13 cellular contexts compared by ENCODE assay signal in the genomic region with DNA sequence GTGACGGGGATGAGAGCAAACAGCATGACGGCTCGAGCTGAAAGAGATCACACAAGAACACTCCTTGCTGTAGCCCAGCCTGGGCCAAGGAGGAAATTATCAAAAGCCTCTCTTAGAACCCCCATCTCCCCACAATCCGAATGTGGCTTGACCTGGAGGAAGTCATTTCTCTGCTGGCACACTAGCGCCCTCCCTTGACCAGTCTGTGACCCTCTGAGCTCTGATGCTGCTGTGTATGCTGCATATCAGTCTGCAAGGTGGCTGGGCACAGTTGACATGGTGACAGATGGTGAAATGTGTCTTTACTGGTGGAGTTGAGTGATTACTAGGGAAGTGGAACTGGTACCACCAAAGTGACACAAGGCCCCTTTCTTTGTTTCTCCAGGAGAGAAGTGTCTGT. TPM values are rescaled to one million over a fixed set of nuclear protein-coding genes. Genes with fewer than 3 reads are reported as not detected.
DNase-seq lines count a peak whose midpoint lies in the region; ATAC-seq and TF ChIP-seq lines count a peak whose summit lies in the region.
"Had no signal": no experiment of that assay in that cellular context is flagged by ENCODE, and none has a peak within 500 bp of the region (broad histone marks: within the 10 kb centered on the region; RNA-seq: fewer than 3 reads in every experiment).

No MANE protein-coding gene starts in this region.

- H4K20me1 ChIP-seq in Karpas-422 (ENCODE audit: insufficient read depth, low read depth, low read length) = no peaks in the 10 kb centered on the region

- H3K79me2 ChIP-seq in Karpas-422 (ENCODE audit: low read length) = no peaks in the 10 kb centered on the region

- H3K9me3 ChIP-seq in Karpas-422 (ENCODE audit: low read length) = no peaks in the 10 kb centered on the region
- H3K9me3 ChIP-seq: BE2C, pancreas, SJSA1 had no signal

- H3K27ac ChIP-seq in Karpas-422 (ENCODE audit: low read length) = peak overlapping the region; percentile 46; the same call in 1 of the 2 replicates
- H3K27ac ChIP-seq: pancreas, SJSA1 had no signal

- H3K4me2 ChIP-seq in Karpas-422 (ENCODE audit: low read depth, low read length, poor library complexity, severe bottlenecking) = no peak overlapping the region

- H3K36me3 ChIP-seq in Karpas-422 (ENCODE audit: insufficient read depth, low read length) = no peaks in the 10 kb centered on the region
- H3K36me3 ChIP-seq: BE2C, pancreas, SJSA1 had no signal

- 0 out of 2 replicates have a peak overlapping the region, but pooled peaks have one; percentile 22 for H3K9ac ChIP-seq in Karpas-422 (ENCODE audit: low read length)

- H3K4me1 ChIP-seq in Karpas-422 (ENCODE audit: low read length) = peaks cover 20% of the 10 kb centered on the region
- H3K4me1 ChIP-seq: BE2C, SJSA1 had no signal

- H2AFZ ChIP-seq in Karpas-422 (ENCODE audit: low read length) = no peak overlapping the region

- TF ChIP-seq CTCF in cardiac fibroblast (IDR thresholded peaks at IDR 0.05; ENCODE audit: low read depth, low read length) = peak; percentile 22

- H3K4me3 ChIP-seq in Karpas-422 (ENCODE audit: low read length) (no peak overlapping the region), cardiac fibroblast (replicated peaks in 1 of 2; ENCODE audit: low read depth in 2 of 2, low read length in 2 of 2) (no peak overlapping the region)
- H3K4me3 ChIP-seq: pancreas, SJSA1 had no signal

- DNase-seq in SKM-1 treated with dmso at 0.1 percent for 144 hours (lab: John Stamatoyannopoulos, UW; ENCODE audit: unreplicated experiment) = peak; percentile 38
- no peak for DNase-seq in SKM-1 (lab: John Stamatoyannopoulos, UW; ENCODE audit: unreplicated experiment)
- peak; percentile 92 for DNase-seq in Karpas-422
- no peak for DNase-seq in cardiac fibroblast (ENCODE audit: low read depth in 2 of 2)
- peak; percentile 36 for DNase-seq in pons (ENCODE audit: low spot score)
- no peak for DNase-seq in NCI-H2227 (lab: John Stamatoyannopoulos, UW; ENCODE audit: unreplicated experiment)
- no peak for DNase-seq in stimulated activated CD4-positive, alpha-beta T cell treated with anti-CD3 and anti-CD28 coated beads, Interleukin-4, amount 100 ng/mL, for 4 hours
- DNase-seq: activated T-cell treated with anti-CD3 and anti-CD28 coated beads, Interleukin-2, amount 50 U/mL, for 48 hours; BE2C; cortex of kidney; pancreas had no signal

- no peaks in the 10 kb centered on the region for H3K9me2 ChIP-seq in Karpas-422 (replicated peaks; ENCODE audit: insufficient read depth, low read length)

- no peaks in the 10 kb centered on the region for H3K27me3 ChIP-seq in Karpas-422 (ENCODE audit: low read length)
- H3K27me3 ChIP-seq: BE2C, pancreas, SJSA1 had no signal

- no peak for ATAC-seq in GM19395 (IDR thresholded peaks at IDR 0.05; ENCODE audit: unreplicated experiment)

RNA-seq across cellular contexts. Expression of a gene that starts 3.3 kb away (rescaled TPM):
- not detected in 2 replicates for total RNA-seq in Karpas-422 (2014; rRNA removed; shearing (Covaris generic); ENCODE audit: low replicate concordance)
- total RNA-seq: SJSA1 had no signal

Comparison
In these comparisons a context has a peak if more than half of its experiments do, and no peak if none do; other contexts are left out.
1. DNase-seq: peak in SKM-1 treated with dmso at 0.1 percent for 144 hours (single experiment), Karpas-422 (single experiment) and pons (single experiment); none in SKM-1 (single experiment), cardiac fibroblast (0 of 2), NCI-H2227 (single experiment) and stimulated activated CD4-positive, alpha-beta T cell treated with anti-CD3 and anti-CD28 coated beads, Interleukin-4, amount 100 ng/mL, for 4 hours (0 of 2).